In genomic region chr9:121133104-121133816, GRCh38 we compare ENCODE assay signal across 1 cellular context.
TF ChIP-seq lines count a peak whose summit lies in the region.

No MANE protein-coding gene starts in this region.

TF ChIP-seq in HepG2, 621 proteins besides CTCF, POLR2A, EP300 and RAD21 (continued from another document and continues in another):
- TF ChIP-seq, protein P1, sequence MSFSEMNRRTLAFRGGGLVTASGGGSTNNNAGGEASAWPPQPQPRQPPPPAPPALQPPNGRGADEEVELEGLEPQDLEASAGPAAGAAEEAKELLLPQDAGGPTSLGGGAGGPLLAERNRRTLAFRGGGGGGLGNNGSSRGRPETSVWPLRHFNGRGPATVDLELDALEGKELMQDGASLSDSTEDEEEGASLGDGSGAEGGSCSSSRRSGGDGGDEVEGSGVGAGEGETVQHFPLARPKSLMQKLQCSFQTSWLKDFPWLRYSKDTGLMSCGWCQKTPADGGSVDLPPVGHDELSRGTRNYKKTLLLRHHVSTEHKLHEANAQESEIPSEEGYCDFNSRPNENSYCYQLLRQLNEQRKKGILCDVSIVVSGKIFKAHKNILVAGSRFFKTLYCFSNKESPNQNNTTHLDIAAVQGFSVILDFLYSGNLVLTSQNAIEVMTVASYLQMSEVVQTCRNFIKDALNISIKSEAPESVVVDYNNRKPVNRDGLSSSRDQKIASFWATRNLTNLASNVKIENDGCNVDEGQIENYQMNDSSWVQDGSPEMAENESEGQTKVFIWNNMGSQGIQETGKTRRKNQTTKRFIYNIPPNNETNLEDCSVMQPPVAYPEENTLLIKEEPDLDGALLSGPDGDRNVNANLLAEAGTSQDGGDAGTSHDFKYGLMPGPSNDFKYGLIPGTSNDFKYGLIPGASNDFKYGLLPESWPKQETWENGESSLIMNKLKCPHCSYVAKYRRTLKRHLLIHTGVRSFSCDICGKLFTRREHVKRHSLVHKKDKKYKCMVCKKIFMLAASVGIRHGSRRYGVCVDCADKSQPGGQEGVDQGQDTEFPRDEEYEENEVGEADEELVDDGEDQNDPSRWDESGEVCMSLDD (CRISPR knock-in tag; IDR thresholded peaks at IDR 0.05; ENCODE audit: borderline replicate concordance): no peak
- TF ChIP-seq FOXO1 (CRISPR knock-in tag; IDR thresholded peaks at IDR 0.05) (peak; percentile 37; the same call in 1 of the 2 replicates), ZNF207 (IDR thresholded peaks at IDR 0.05; ENCODE audit: borderline replicate concordance) (no peak), ZNF563 (CRISPR knock-in tag; IDR thresholded peaks at IDR 0.05) (no peak), ZNF75D (CRISPR knock-in tag; IDR thresholded peaks at IDR 0.05; ENCODE audit: borderline replicate concordance) (no peak), ZNF430 (CRISPR knock-in tag; IDR thresholded peaks at IDR 0.05) (0 out of 2 replicates have a peak, but pooled peaks have one; percentile 24), REPIN1 (CRISPR knock-in tag; IDR thresholded peaks at IDR 0.05; ENCODE audit: borderline replicate concordance, low read depth) (no peak), CBX5 (CRISPR knock-in tag; IDR thresholded peaks at IDR 0.05; ENCODE audit: borderline replicate concordance) (no peak), ZNF326 (CRISPR knock-in tag; IDR thresholded peaks at IDR 0.05; ENCODE audit: borderline replicate concordance) (no peak), NBN (conservative IDR thresholded peaks at IDR 0.05) (no peak), NRL (CRISPR knock-in tag; IDR thresholded peaks at IDR 0.05; ENCODE audit: borderline replicate concordance) (no peak), ZZZ3 (CRISPR knock-in tag; IDR thresholded peaks at IDR 0.05; ENCODE audit: borderline replicate concordance) (no peak), MXD4 (CRISPR knock-in tag; IDR thresholded peaks at IDR 0.05) (no peak), SUZ12 (IDR thresholded peaks at IDR 0.05; ENCODE audit: low read depth, low read length) (no peak), RFXANK (CRISPR knock-in tag; IDR thresholded peaks at IDR 0.05) (no peak), ELF3 (CRISPR knock-in tag; IDR thresholded peaks at IDR 0.05) (no peak), RBFOX2 (IDR thresholded peaks at IDR 0.05; ENCODE audit: low read depth, low read length) (no peak), RELA (CRISPR knock-in tag; IDR thresholded peaks at IDR 0.05) (no peak), NFE2 (CRISPR knock-in tag; IDR thresholded peaks at IDR 0.05) (no peak), FOXP1 (IDR thresholded peaks at IDR 0.05) (no peak), FOXP1 (CRISPR knock-in tag; IDR thresholded peaks at IDR 0.05) (peak; percentile 53), ISX (CRISPR knock-in tag; conservative IDR thresholded peaks at IDR 0.05) (no peak), ZNF557 (CRISPR knock-in tag; IDR thresholded peaks at IDR 0.05) (no peak), MEIS2 (CRISPR knock-in tag; IDR thresholded peaks at IDR 0.05) (no peak), ZNF615 (CRISPR knock-in tag; IDR thresholded peaks at IDR 0.05; ENCODE audit: borderline replicate concordance) (0 out of 2 replicates have a peak, but pooled peaks have one; percentile 42), BATF2 (CRISPR knock-in tag; IDR thresholded peaks at IDR 0.05) (no peak), ZNF839 (CRISPR knock-in tag; IDR thresholded peaks at IDR 0.05; ENCODE audit: borderline replicate concordance) (no peak), SPEN (CRISPR knock-in tag; IDR thresholded peaks at IDR 0.05; ENCODE audit: low read depth) (no peak), RXRA (CRISPR knock-in tag; IDR thresholded peaks at IDR 0.05) (no peak), NKX3-1 (CRISPR knock-in tag; IDR thresholded peaks at IDR 0.05) (no peak), ZFP41 (CRISPR knock-in tag; IDR thresholded peaks at IDR 0.05; ENCODE audit: borderline replicate concordance) (no peak), CENPX (CRISPR knock-in tag; IDR thresholded peaks at IDR 0.05) (no peak), RXRB (CRISPR knock-in tag; IDR thresholded peaks at IDR 0.05; ENCODE audit: borderline replicate concordance) (0 out of 2 replicates have a peak, but pooled peaks have one; percentile 20), CHD4 (IDR thresholded peaks at IDR 0.05; ENCODE audit: borderline replicate concordance, low read length) (no peak), ZNF772 (CRISPR knock-in tag; IDR thresholded peaks at IDR 0.05) (no peak), HDAC1 (CRISPR knock-in tag; IDR thresholded peaks at IDR 0.05) (peak; percentile 71), ZNF629 (CRISPR knock-in tag; conservative IDR thresholded peaks at IDR 0.05) (no peak), ZNF142 (CRISPR knock-in tag; IDR thresholded peaks at IDR 0.05) (no peak), ZNF329 (CRISPR knock-in tag; IDR thresholded peaks at IDR 0.05; ENCODE audit: low read depth) (no peak), KLF13 (CRISPR knock-in tag; IDR thresholded peaks at IDR 0.05) (no peak), ZFAT (CRISPR knock-in tag; conservative IDR thresholded peaks at IDR 0.05) (no peak), TARDBP (CRISPR knock-in tag; IDR thresholded peaks at IDR 0.05) (no peak)
- TF ChIP-seq, protein P2, sequence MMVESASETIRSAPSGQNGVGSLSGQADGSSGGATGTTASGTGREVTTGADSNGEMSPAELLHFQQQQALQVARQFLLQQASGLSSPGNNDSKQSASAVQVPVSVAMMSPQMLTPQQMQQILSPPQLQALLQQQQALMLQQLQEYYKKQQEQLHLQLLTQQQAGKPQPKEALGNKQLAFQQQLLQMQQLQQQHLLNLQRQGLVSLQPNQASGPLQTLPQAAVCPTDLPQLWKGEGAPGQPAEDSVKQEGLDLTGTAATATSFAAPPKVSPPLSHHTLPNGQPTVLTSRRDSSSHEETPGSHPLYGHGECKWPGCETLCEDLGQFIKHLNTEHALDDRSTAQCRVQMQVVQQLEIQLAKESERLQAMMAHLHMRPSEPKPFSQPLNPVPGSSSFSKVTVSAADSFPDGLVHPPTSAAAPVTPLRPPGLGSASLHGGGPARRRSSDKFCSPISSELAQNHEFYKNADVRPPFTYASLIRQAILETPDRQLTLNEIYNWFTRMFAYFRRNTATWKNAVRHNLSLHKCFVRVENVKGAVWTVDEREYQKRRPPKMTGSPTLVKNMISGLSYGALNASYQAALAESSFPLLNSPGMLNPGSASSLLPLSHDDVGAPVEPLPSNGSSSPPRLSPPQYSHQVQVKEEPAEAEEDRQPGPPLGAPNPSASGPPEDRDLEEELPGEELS (CRISPR knock-in tag; IDR thresholded peaks at IDR 0.05): 0 out of 2 replicates have a peak, but pooled peaks have one; percentile 47
- TF ChIP-seq, protein P3, sequence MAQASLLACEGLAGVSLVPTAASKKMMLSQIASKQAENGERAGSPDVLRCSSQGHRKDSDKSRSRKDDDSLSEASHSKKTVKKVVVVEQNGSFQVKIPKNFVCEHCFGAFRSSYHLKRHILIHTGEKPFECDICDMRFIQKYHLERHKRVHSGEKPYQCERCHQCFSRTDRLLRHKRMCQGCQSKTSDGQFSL (CRISPR knock-in tag; IDR thresholded peaks at IDR 0.05): no peak
- TF ChIP-seq, protein P4, sequence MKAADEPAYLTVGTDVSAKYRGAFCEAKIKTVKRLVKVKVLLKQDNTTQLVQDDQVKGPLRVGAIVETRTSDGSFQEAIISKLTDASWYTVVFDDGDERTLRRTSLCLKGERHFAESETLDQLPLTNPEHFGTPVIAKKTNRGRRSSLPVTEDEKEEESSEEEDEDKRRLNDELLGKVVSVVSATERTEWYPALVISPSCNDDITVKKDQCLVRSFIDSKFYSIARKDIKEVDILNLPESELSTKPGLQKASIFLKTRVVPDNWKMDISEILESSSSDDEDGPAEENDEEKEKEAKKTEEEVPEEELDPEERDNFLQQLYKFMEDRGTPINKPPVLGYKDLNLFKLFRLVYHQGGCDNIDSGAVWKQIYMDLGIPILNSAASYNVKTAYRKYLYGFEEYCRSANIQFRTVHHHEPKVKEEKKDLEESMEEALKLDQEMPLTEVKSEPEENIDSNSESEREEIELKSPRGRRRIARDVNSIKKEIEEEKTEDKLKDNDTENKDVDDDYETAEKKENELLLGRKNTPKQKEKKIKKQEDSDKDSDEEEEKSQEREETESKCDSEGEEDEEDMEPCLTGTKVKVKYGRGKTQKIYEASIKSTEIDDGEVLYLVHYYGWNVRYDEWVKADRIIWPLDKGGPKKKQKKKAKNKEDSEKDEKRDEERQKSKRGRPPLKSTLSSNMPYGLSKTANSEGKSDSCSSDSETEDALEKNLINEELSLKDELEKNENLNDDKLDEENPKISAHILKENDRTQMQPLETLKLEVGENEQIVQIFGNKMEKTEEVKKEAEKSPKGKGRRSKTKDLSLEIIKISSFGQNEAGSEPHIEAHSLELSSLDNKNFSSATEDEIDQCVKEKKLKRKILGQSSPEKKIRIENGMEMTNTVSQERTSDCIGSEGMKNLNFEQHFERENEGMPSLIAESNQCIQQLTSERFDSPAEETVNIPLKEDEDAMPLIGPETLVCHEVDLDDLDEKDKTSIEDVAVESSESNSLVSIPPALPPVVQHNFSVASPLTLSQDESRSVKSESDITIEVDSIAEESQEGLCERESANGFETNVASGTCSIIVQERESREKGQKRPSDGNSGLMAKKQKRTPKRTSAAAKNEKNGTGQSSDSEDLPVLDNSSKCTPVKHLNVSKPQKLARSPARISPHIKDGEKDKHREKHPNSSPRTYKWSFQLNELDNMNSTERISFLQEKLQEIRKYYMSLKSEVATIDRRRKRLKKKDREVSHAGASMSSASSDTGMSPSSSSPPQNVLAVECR (CRISPR knock-in tag; IDR thresholded peaks at IDR 0.05; ENCODE audit: borderline replicate concordance): peak; percentile 61; the same call in 1 of the 2 replicates
- TF ChIP-seq, protein P5, sequence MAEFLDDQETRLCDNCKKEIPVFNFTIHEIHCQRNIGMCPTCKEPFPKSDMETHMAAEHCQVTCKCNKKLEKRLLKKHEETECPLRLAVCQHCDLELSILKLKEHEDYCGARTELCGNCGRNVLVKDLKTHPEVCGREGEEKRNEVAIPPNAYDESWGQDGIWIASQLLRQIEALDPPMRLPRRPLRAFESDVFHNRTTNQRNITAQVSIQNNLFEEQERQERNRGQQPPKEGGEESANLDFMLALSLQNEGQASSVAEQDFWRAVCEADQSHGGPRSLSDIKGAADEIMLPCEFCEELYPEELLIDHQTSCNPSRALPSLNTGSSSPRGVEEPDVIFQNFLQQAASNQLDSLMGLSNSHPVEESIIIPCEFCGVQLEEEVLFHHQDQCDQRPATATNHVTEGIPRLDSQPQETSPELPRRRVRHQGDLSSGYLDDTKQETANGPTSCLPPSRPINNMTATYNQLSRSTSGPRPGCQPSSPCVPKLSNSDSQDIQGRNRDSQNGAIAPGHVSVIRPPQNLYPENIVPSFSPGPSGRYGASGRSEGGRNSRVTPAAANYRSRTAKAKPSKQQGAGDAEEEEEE (CRISPR knock-in tag; IDR thresholded peaks at IDR 0.05; ENCODE audit: borderline replicate concordance): no peak
- TF ChIP-seq, protein P6, sequence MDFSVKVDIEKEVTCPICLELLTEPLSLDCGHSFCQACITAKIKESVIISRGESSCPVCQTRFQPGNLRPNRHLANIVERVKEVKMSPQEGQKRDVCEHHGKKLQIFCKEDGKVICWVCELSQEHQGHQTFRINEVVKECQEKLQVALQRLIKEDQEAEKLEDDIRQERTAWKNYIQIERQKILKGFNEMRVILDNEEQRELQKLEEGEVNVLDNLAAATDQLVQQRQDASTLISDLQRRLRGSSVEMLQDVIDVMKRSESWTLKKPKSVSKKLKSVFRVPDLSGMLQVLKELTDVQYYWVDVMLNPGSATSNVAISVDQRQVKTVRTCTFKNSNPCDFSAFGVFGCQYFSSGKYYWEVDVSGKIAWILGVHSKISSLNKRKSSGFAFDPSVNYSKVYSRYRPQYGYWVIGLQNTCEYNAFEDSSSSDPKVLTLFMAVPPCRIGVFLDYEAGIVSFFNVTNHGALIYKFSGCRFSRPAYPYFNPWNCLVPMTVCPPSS (IDR thresholded peaks at IDR 0.05): no peak
- TF ChIP-seq, protein P7, sequence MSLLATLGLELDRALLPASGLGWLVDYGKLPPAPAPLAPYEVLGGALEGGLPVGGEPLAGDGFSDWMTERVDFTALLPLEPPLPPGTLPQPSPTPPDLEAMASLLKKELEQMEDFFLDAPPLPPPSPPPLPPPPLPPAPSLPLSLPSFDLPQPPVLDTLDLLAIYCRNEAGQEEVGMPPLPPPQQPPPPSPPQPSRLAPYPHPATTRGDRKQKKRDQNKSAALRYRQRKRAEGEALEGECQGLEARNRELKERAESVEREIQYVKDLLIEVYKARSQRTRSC (CRISPR knock-in tag; IDR thresholded peaks at IDR 0.05; ENCODE audit: low read depth): no peak
